ENCODE assay signal across 1 cellular context in genomic region chr17:6257339-6257738, GRCh38.
TF ChIP-seq lines count a peak whose summit lies in the region.

No MANE protein-coding gene starts in this region.

TF ChIP-seq in WTC11, 78 proteins besides CTCF, POLR2A, EP300 and RAD21:
- TF ChIP-seq ZNF532 (CRISPR knock-in tag; IDR thresholded peaks at IDR 0.05; ENCODE audit: borderline replicate concordance): no peak
- TF ChIP-seq ZSCAN18 (CRISPR knock-in tag; IDR thresholded peaks at IDR 0.05): no peak
- no peak for TF ChIP-seq NR2C2 (CRISPR knock-in tag; IDR thresholded peaks at IDR 0.05)
- TF ChIP-seq AR (CRISPR knock-in tag; IDR thresholded peaks at IDR 0.05): no peak
- no peak for TF ChIP-seq ZNF121 (CRISPR knock-in tag; IDR thresholded peaks at IDR 0.05)
- TF ChIP-seq MYBL2 (CRISPR knock-in tag; IDR thresholded peaks at IDR 0.05): no peak
- TF ChIP-seq RELA (CRISPR knock-in tag; IDR thresholded peaks at IDR 0.05; ENCODE audit: borderline replicate concordance): no peak
- no peak for TF ChIP-seq ZBTB21 (CRISPR knock-in tag; IDR thresholded peaks at IDR 0.05; ENCODE audit: borderline replicate concordance)
